Comparison of ENCODE assay signal across 23 cellular contexts in the genomic region with DNA sequence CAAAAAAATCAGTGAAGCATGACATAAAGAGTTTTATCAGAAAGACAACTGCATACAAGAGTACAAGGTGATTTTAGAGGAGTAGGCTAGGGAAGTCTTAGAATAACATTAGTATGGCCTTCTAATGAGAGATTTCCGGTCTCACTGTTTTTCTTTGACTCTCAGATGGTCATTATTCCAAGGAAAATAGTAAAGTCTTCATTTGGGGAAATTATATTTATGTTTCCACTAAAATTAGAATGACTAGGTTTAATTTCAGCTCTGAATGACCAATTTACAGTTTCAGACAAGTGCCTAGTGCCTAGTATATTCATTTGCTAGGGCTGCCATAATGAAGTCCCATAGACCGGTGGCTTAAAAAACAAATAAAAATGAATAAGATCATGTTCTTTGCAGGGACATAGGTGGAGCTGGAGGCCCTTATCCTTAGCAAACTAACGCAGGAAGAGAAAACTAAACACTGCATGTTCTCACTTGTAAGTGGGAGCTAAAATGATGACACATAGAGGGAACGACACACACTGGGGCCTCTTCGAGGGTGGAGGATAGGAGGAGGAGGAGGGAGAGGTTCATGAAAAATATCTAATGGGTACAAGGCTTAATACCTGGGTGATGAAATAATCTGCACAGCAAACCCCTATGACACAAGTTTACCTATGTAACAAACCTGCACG.
A peak's percentile ranks its signal among the peaks of the same experiment; 100 is the strongest.
DNase-seq lines count a peak whose midpoint lies in the region; ATAC-seq and TF ChIP-seq lines count a peak whose summit lies in the region.
"Had no signal": no experiment of that assay in that cellular context is flagged by ENCODE, and none has a peak within 500 bp of the region (broad histone marks: within the 10 kb centered on the region; RNA-seq: fewer than 3 reads in every experiment).

No MANE protein-coding gene starts in this region.

- no peak overlapping the region for H3K4me2 ChIP-seq in PC-9

- POLR2A ChIA-PET in PC-9 (lab: Charles Lee; ENCODE audit: unreplicated experiment) = no interaction called here

- no peak overlapping the region for H3K27ac ChIP-seq in PC-9
- H3K27ac ChIP-seq: 22Rv1, heart left ventricle, pancreas, sigmoid colon had no signal

- H4K20me1 ChIP-seq in PC-9 (ENCODE audit: insufficient read depth) = no peaks in the 10 kb centered on the region

- no peak for TF ChIP-seq CTCF in PC-9 (conservative IDR thresholded peaks at IDR 0.05)
- TF ChIP-seq CTCF in epithelial cell of esophagus (IDR thresholded peaks at IDR 0.05; ENCODE audit: insufficient read depth, low read depth, low read length, missing control alignments) = peak; percentile 35

- DNase-seq in DMS153 (lab: John Stamatoyannopoulos, UW) (peak; percentile 1), DMS153 treated with DMSO at 0.1 percent for 48 hours (lab: John Stamatoyannopoulos, UW; ENCODE audit: unreplicated experiment) (no peak), PC-9 (no peak), epithelial cell of esophagus (ENCODE audit: low read depth) (peak; percentile 94), retina (peak; percentile 30), DMS79 treated with DMSO at 0.1 percent for 48 hours (lab: John Stamatoyannopoulos, UW) (no peak)
- no peak for DNase-seq in activated CD8-positive, alpha-beta memory T cell treated with anti-CD3 and anti-CD28 coated beads, Interleukin-2, amount 50 U/mL, for 4 hours
- DNase-seq: activated CD4-positive, alpha-beta T cell treated with anti-CD3 and anti-CD28 coated beads, Interleukin-2, amount 50 U/mL, for 1 hour; activated gamma-delta T cell treated with Interleukin-2 at 50 U/mL for 16 hours; amniotic stem cell; H7; heart left ventricle; NCI-H1930; NCI-H446; pancreas; Right ventricle myocardium superior; sigmoid colon; stimulated activated naive CD4-positive, alpha-beta T cell treated with Interleukin-2 at 50 U/mL for 16 hours; T-helper 1 cell; trophoblast cell had no signal

- H3K27me3 ChIP-seq in PC-9 (ENCODE audit: insufficient read depth, low read depth) = no peaks in the 10 kb centered on the region
- H3K27me3 ChIP-seq: heart left ventricle, pancreas, sigmoid colon had no signal

- H3K79me2 ChIP-seq in PC-9 (ENCODE audit: low read depth) = no peaks in the 10 kb centered on the region

- intact Hi-C loops in PC-9 (cut with micrococcal nuclease; ENCODE audit: unreplicated experiment) = no loop called here

- no TSS peak for BruUV-seq in PC-9 (replicated peaks; lab: Mats Ljungman, UMichigan)

- ATAC-seq in HG02852 (IDR thresholded peaks at IDR 0.05; ENCODE audit: unreplicated experiment) = no peak
- ATAC-seq: heart left ventricle, HepG2, pancreas had no signal

- peak overlapping the region; percentile 43 for H2AFZ ChIP-seq in PC-9

- no peaks in the 10 kb centered on the region for H3F3A ChIP-seq in PC-9 (ENCODE audit: insufficient read depth, low read depth)

- no peaks in the 10 kb centered on the region for H3K9me3 ChIP-seq in PC-9 (ENCODE audit: insufficient read depth, low read depth)
- H3K9me3 ChIP-seq: heart left ventricle, pancreas, sigmoid colon had no signal

- no peaks in the 10 kb centered on the region for H3K36me3 ChIP-seq in PC-9 (ENCODE audit: low read depth)
- H3K36me3 ChIP-seq: heart left ventricle, pancreas, sigmoid colon had no signal

- no peaks in the 10 kb centered on the region for H3K4me1 ChIP-seq in PC-9 (replicated peaks; ENCODE audit: insufficient read depth)
- H3K4me1 ChIP-seq: heart left ventricle, pancreas, sigmoid colon had no signal

- H3K4me3 ChIP-seq in PC-9 (no peak overlapping the region), epithelial cell of esophagus (ENCODE audit: low read length) (no peak overlapping the region)
- H3K4me3 ChIP-seq: heart left ventricle, pancreas, sigmoid colon had no signal

- CTCF ChIA-PET in PC-9 (lab: Charles Lee) = no interaction called here

- peaks cover 6% of the 10 kb centered on the region; the same call in 1 of the 2 replicates for H3K9me2 ChIP-seq in PC-9 (ENCODE audit: insufficient read depth)

Comparison
In these comparisons a context has a peak if more than half of its experiments do, and no peak if none do; other contexts are left out.
1. DNase-seq: peak in DMS153 (single experiment), epithelial cell of esophagus (single experiment) and retina (single experiment); none in DMS153 treated with DMSO at 0.1 percent for 48 hours (single experiment), PC-9 (0 of 2), activated CD8-positive, alpha-beta memory T cell treated with anti-CD3 and anti-CD28 coated beads, Interleukin-2, amount 50 U/mL, for 4 hours (single experiment) and DMS79 treated with DMSO at 0.1 percent for 48 hours (single experiment).